Comparison of ENCODE assay signal across 9 cellular contexts in genomic region chr13:109569938-109570711, GRCh38.
DNase-seq lines count a peak whose midpoint lies in the region; ATAC-seq, FAIRE-seq and TF ChIP-seq lines count a peak whose summit lies in the region.
"Had no signal": no experiment of that assay in that cellular context is flagged by ENCODE, and none has a peak within 500 bp of the region (broad histone marks: within the 10 kb centered on the region; RNA-seq: fewer than 3 reads in every experiment).

No MANE protein-coding gene starts in this region.

- H3K36me3 Mint-ChIP-seq in activated naive CD4-positive, alpha-beta T cell treated with anti-CD3 and anti-CD28 coated beads for 36 hours (ENCODE audit: low read depth): no peaks in the 10 kb centered on the region

- no peaks in the 10 kb centered on the region for H3K36me3 ChIP-seq in ascending aorta
- H3K36me3 ChIP-seq: upper lobe of right lung had no signal

- no peak for TF ChIP-seq CTCF in A549 (IDR thresholded peaks at IDR 0.05)
- TF ChIP-seq CTCF in foreskin keratinocyte (conservative IDR thresholded peaks at IDR 0.05): no peak
- TF ChIP-seq CTCF in ascending aorta (IDR thresholded peaks at IDR 0.05): no peak

- peaks cover 11% of the 10 kb centered on the region for H3K4me1 Mint-ChIP-seq in activated naive CD4-positive, alpha-beta T cell treated with anti-CD3 and anti-CD28 coated beads for 36 hours (ENCODE audit: low read depth)

- no peak for TF ChIP-seq EP300 in A549 (IDR thresholded peaks at IDR 0.05)

- no peaks in the 10 kb centered on the region for H3K9me3 Mint-ChIP-seq in activated naive CD4-positive, alpha-beta T cell treated with anti-CD3 and anti-CD28 coated beads for 36 hours

- TF ChIP-seq RAD21 in A549 (conservative IDR thresholded peaks at IDR 0.05 in 1 of 2, IDR thresholded peaks at IDR 0.05 in 1 of 2): no peak

- no peaks in the 10 kb centered on the region for H3K27me3 ChIP-seq in foreskin keratinocyte
- H3K27me3 ChIP-seq in ascending aorta: no peaks in the 10 kb centered on the region
- H3K27me3 ChIP-seq: upper lobe of right lung had no signal

- no peak overlapping the region for H3K4me3 Mint-ChIP-seq in activated naive CD4-positive, alpha-beta T cell treated with anti-CD3 and anti-CD28 coated beads for 36 hours

- intact Hi-C loops in activated naive CD4-positive, alpha-beta T cell treated with anti-CD3 and anti-CD28 coated beads for 36 hours (cut with micrococcal nuclease): loop anchor here (2.0 to 5.0 kb wide), 2 partner anchors 207 to 407 kb away; no protein-coding TSS in a partner anchor
- intact Hi-C loops in ascending aorta (cut with DNase I): no loop called here

- POLR2A ChIA-PET in A549 (lab: Yijun Ruan, JAX): no interaction called here

- H3K27ac Mint-ChIP-seq in activated naive CD4-positive, alpha-beta T cell treated with anti-CD3 and anti-CD28 coated beads for 36 hours: no peak overlapping the region

- H3K4me1 ChIP-seq in A549 (peaks cover 19% of the 10 kb centered on the region), foreskin keratinocyte (no peaks in the 10 kb centered on the region), ascending aorta (no peaks in the 10 kb centered on the region)
- H3K4me1 ChIP-seq: upper lobe of right lung had no signal

- no peak for ATAC-seq in A549
- peak; percentile 99 for ATAC-seq in GM19438 (IDR thresholded peaks at IDR 0.05; ENCODE audit: low read depth, unreplicated experiment)
- peak; percentile 97 for ATAC-seq in HG03432 (IDR thresholded peaks at IDR 0.05; ENCODE audit: unreplicated experiment)
- ATAC-seq in foreskin keratinocyte: no peak
- ATAC-seq: upper lobe of right lung had no signal

- CTCF ChIA-PET in A549 (lab: Yijun Ruan, JAX): no interaction called here
- CTCF ChIA-PET in activated naive CD4-positive, alpha-beta T cell treated with anti-CD3 and anti-CD28 coated beads for 36 hours (lab: Charles Lee): no interaction called here

- TF ChIP-seq POLR2A in A549 (IDR thresholded peaks at IDR 0.05; ENCODE audit: low read length): no peak

- no peak for FAIRE-seq in A549 (lab: Jason Lieb, UNC)

- H3K27ac ChIP-seq in A549 (peak overlapping the region; percentile 39 to 55; a peak in 3 of 6 replicates), foreskin keratinocyte (no peak overlapping the region), ascending aorta (no peak overlapping the region)
- H3K27ac ChIP-seq: upper lobe of right lung had no signal

- no peak for DNase-seq in A549 (ENCODE audit: low read depth in 1 of 2, low spot score in 1 of 2)
- peak; percentile 67 for DNase-seq in activated naive CD4-positive, alpha-beta T cell treated with anti-CD3 and anti-CD28 coated beads for 36 hours
- DNase-seq in foreskin keratinocyte: no peak
- DNase-seq in DMS153 treated with DMSO at 0.1 percent for 48 hours (lab: John Stamatoyannopoulos, UW; ENCODE audit: unreplicated experiment): no peak
- DNase-seq in ascending aorta (ENCODE audit: low spot score in 2 of 2): no peak
- no peak for DNase-seq in NCI-H526 (lab: John Stamatoyannopoulos, UW)
- DNase-seq: upper lobe of right lung had no signal

- H3K27me3 Mint-ChIP-seq in activated naive CD4-positive, alpha-beta T cell treated with anti-CD3 and anti-CD28 coated beads for 36 hours (ENCODE audit: low read depth): no peaks in the 10 kb centered on the region

- H3K4me3 ChIP-seq in A549: no peak overlapping the region
- no peak overlapping the region for H3K4me3 ChIP-seq in ascending aorta
- H3K4me3 ChIP-seq: upper lobe of right lung had no signal

- WGBS in A549 (ENCODE audit: missing lambda C conversion rate): 85% methylated on average over 11 of the region's 11 CpGs

- H3K9me3 ChIP-seq in A549 (no peaks in the 10 kb centered on the region), ascending aorta (no peaks in the 10 kb centered on the region)
- H3K9me3 ChIP-seq: upper lobe of right lung had no signal

- H3K4me2 ChIP-seq in A549: no peak overlapping the region

TF ChIP-seq in A549, 52 proteins besides CTCF, POLR2A, EP300 and RAD21:
- TF ChIP-seq CHD2 (IDR thresholded peaks at IDR 0.05; ENCODE audit: low read length, partially characterized antibody): no peak
- TF ChIP-seq ZNF302 (CRISPR knock-in tag; IDR thresholded peaks at IDR 0.05): no peak
- no peak for TF ChIP-seq ZC3H11A (IDR thresholded peaks at IDR 0.05)
- TF ChIP-seq CHD4 (IDR thresholded peaks at IDR 0.05; ENCODE audit: borderline replicate concordance): no peak

Comparison
In these comparisons a context has a peak if more than half of its experiments do, and no peak if none do; other contexts are left out.
1. ATAC-seq: peak in GM19438 (single experiment) and HG03432 (single experiment); none in A549 (0 of 2) and foreskin keratinocyte (single experiment).
2. H3K27ac ChIP-seq: peak in A549 (2 of 2); none in foreskin keratinocyte (single experiment) and ascending aorta (0 of 2).